In the genomic region with DNA sequence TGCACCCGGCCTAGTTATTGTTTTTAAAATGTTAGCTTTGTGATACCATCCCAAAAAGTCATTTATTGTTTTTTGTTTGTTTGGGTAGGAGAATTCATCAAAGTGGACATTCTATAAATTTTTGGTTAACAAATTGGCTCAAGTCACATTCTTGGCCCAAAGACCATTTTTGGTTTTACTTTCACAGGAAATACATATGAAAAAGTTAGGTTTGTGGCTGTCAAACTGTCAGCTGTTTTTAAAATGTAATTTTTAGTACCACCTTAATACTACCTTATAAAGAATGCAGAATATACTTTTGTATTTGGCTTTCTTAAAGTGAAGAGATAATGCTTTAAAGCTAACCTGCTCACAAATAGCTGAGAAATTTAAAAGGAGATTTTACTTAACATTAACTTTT, we compare ENCODE assay signal across 25 cellular contexts.
"Had no signal": no experiment of that assay in that cellular context is flagged by ENCODE, and none has a peak within 500 bp of the region (broad histone marks: within the 10 kb centered on the region; RNA-seq: fewer than 3 reads in every experiment).

No MANE protein-coding gene starts in this region.

- H3K27me3 Mint-ChIP-seq: activated CD4-positive, alpha-beta T cell treated with anti-CD3 and anti-CD28 coated beads, Interleukin-2, amount 10 ng/mL, durations not matched to agents 24 days and 14 days; activated naive CD4-positive, alpha-beta T cell treated with anti-CD3 and anti-CD28 coated beads, Interleukin-2, amount 50 U/mL, for 24 hours; stimulated activated memory B cell treated with anti-CD40 and anti-IgM and Interleukin-4, amounts not matched to agents 10 μg/mL and 1 μg/mL and 100 μg/mL, for 72 hours had no signal

- ATAC-seq: activated CD8-positive, alpha-beta T cell treated with anti-CD3 and anti-CD28 coated beads, Interleukin-2, amount 10 ng/mL, durations not matched to agents 7 days and 5 days; esophagus mucosa; gastrocnemius medialis; stimulated activated memory B cell treated with anti-CD40 and anti-IgM and Interleukin-4, amounts not matched to agents 10 μg/mL and 1 μg/mL and 100 μg/mL, for 72 hours had no signal

- H3K27ac Mint-ChIP-seq: activated CD4-positive, alpha-beta T cell treated with anti-CD3 and anti-CD28 coated beads, Interleukin-2, amount 10 ng/mL, durations not matched to agents 24 days and 14 days; activated CD8-positive, alpha-beta T cell treated with anti-CD3 and anti-CD28 coated beads, Interleukin-2, amount 10 ng/mL, durations not matched to agents 7 days and 5 days; activated naive CD4-positive, alpha-beta T cell treated with anti-CD3 and anti-CD28 coated beads, Interleukin-2, amount 50 U/mL, for 24 hours; stimulated activated memory B cell treated with anti-CD40 and anti-IgM and Interleukin-4, amounts not matched to agents 10 μg/mL and 1 μg/mL and 100 μg/mL, for 72 hours had no signal

- H3K4me3 ChIP-seq: ascending aorta, breast epithelium, gastrocnemius medialis, left ventricle myocardium inferior, spleen, thoracic aorta, upper lobe of left lung had no signal

- H3K27me3 ChIP-seq: ascending aorta, breast epithelium, gastrocnemius medialis, spleen, upper lobe of left lung had no signal

- H3K27ac ChIP-seq: ascending aorta, breast epithelium, gastrocnemius medialis, left ventricle myocardium inferior, spleen, thoracic aorta, upper lobe of left lung had no signal

- H3K4me3 Mint-ChIP-seq: activated CD4-positive, alpha-beta T cell treated with anti-CD3 and anti-CD28 coated beads, Interleukin-2, amount 10 ng/mL, durations not matched to agents 24 days and 14 days; activated CD8-positive, alpha-beta T cell treated with anti-CD3 and anti-CD28 coated beads, Interleukin-2, amount 10 ng/mL, durations not matched to agents 7 days and 5 days; activated naive CD4-positive, alpha-beta T cell treated with anti-CD3 and anti-CD28 coated beads, Interleukin-2, amount 50 U/mL, for 24 hours; stimulated activated memory B cell treated with anti-CD40 and anti-IgM and Interleukin-4, amounts not matched to agents 10 μg/mL and 1 μg/mL and 100 μg/mL, for 72 hours had no signal

- DNase-seq: activated CD4-positive, alpha-beta T cell treated with anti-CD3 and anti-CD28 coated beads, Interleukin-2, amount 10 ng/mL, durations not matched to agents 24 days and 14 days; activated CD4-positive, CD25-positive, alpha-beta regulatory T cell; activated CD8-positive, alpha-beta memory T cell treated with anti-CD3 and anti-CD28 coated beads, Interleukin-2, amount 50 U/mL, for 48 hours; activated CD8-positive, alpha-beta T cell treated with anti-CD3 and anti-CD28 coated beads, Interleukin-2, amount 10 ng/mL, durations not matched to agents 7 days and 5 days; activated effector memory CD4-positive, alpha-beta T cell treated with Interleukin-2 at 50 U/mL for 16 hours; activated T-cell treated with anti-CD3 and anti-CD28 coated beads, Interleukin-2, amount 50 U/mL, for 48 hours; effector CD4-positive, alpha-beta T cell; gastrocnemius medialis; head of caudate nucleus; kidney glomerular epithelial cell; left ventricle myocardium inferior; mammary epithelial cell; midbrain; occipital lobe; retina; spleen; stimulated activated CD4-positive, alpha-beta T cell treated with anti-CD3 and anti-CD28 coated beads, Interleukin-4, amount 100 ng/mL, for 4 hours; T-helper 9 cell; upper lobe of left lung had no signal

- H3K4me1 Mint-ChIP-seq: stimulated activated memory B cell treated with anti-CD40 and anti-IgM and Interleukin-4, amounts not matched to agents 10 μg/mL and 1 μg/mL and 100 μg/mL, for 72 hours had no signal

- H3K4me1 ChIP-seq: ascending aorta, gastrocnemius medialis, upper lobe of left lung had no signal

- H3K9me3 Mint-ChIP-seq: activated CD4-positive, alpha-beta T cell treated with anti-CD3 and anti-CD28 coated beads, Interleukin-2, amount 10 ng/mL, durations not matched to agents 24 days and 14 days; activated naive CD4-positive, alpha-beta T cell treated with anti-CD3 and anti-CD28 coated beads, Interleukin-2, amount 50 U/mL, for 24 hours; stimulated activated memory B cell treated with anti-CD40 and anti-IgM and Interleukin-4, amounts not matched to agents 10 μg/mL and 1 μg/mL and 100 μg/mL, for 72 hours had no signal

- H3K36me3 ChIP-seq: breast epithelium, thoracic aorta had no signal
